Comparison of ENCODE assay signal across 11 cellular contexts in genomic region chr18:23864620-23865019, GRCh38.
DNase-seq lines count a peak whose midpoint lies in the region; ATAC-seq and TF ChIP-seq lines count a peak whose summit lies in the region.
"Had no signal": no experiment of that assay in that cellular context is flagged by ENCODE, and none has a peak within 500 bp of the region (broad histone marks: within the 10 kb centered on the region; RNA-seq: fewer than 3 reads in every experiment).

No MANE protein-coding gene starts in this region.

- no peaks in the 10 kb centered on the region for H3K4me1 ChIP-seq in Caco-2

- H3K4me3 ChIP-seq in Caco-2 (ENCODE audit: low read depth, low read length), result no peak overlapping the region
- H3K4me3 ChIP-seq: heart left ventricle, K562 had no signal

- ATAC-seq in T-helper 17 cell, result peak; percentile 87
- peak; percentile 55 for ATAC-seq in activated naive CD8-positive, alpha-beta T cell treated with anti-CD3 and anti-CD28 coated beads, Interleukin-2, amount 50 U/mL, for 24 hours
- ATAC-seq: heart left ventricle, K562 had no signal

- H3K4me1 Mint-ChIP-seq in T-helper 17 cell (peaks cover 42% of the 10 kb centered on the region), Caco-2 (ENCODE audit: low read depth, unreplicated experiment) (no peaks in the 10 kb centered on the region), MCF 10A (ENCODE audit: insufficient read depth, unreplicated experiment) (no peaks in the 10 kb centered on the region)
- peaks cover 68% of the 10 kb centered on the region for H3K4me1 Mint-ChIP-seq in activated naive CD8-positive, alpha-beta T cell treated with anti-CD3 and anti-CD28 coated beads, Interleukin-2, amount 50 U/mL, for 24 hours

- no peaks in the 10 kb centered on the region for H3K36me3 ChIP-seq in Caco-2 (ENCODE audit: control insufficient read depth, insufficient read depth, low read length)

- H3K27me3 Mint-ChIP-seq in T-helper 17 cell (no peaks in the 10 kb centered on the region), Caco-2 (ENCODE audit: insufficient read depth, unreplicated experiment) (no peaks in the 10 kb centered on the region), MCF 10A (ENCODE audit: insufficient read depth, unreplicated experiment) (no peaks in the 10 kb centered on the region)
- H3K27me3 Mint-ChIP-seq in activated naive CD8-positive, alpha-beta T cell treated with anti-CD3 and anti-CD28 coated beads, Interleukin-2, amount 50 U/mL, for 24 hours, result no peaks in the 10 kb centered on the region

- no peaks in the 10 kb centered on the region for H3K9me3 Mint-ChIP-seq in activated naive CD8-positive, alpha-beta T cell treated with anti-CD3 and anti-CD28 coated beads, Interleukin-2, amount 50 U/mL, for 24 hours
- no peaks in the 10 kb centered on the region for H3K9me3 Mint-ChIP-seq in Caco-2 (ENCODE audit: unreplicated experiment)
- no peaks in the 10 kb centered on the region for H3K9me3 Mint-ChIP-seq in MCF 10A (ENCODE audit: unreplicated experiment)

- no peaks in the 10 kb centered on the region for H3K36me3 Mint-ChIP-seq in T-helper 17 cell (ENCODE audit: low read depth)
- no peaks in the 10 kb centered on the region for H3K36me3 Mint-ChIP-seq in activated naive CD8-positive, alpha-beta T cell treated with anti-CD3 and anti-CD28 coated beads, Interleukin-2, amount 50 U/mL, for 24 hours (ENCODE audit: low read depth)
- H3K36me3 Mint-ChIP-seq in Caco-2 (ENCODE audit: insufficient read depth, unreplicated experiment), result peaks cover 20% of the 10 kb centered on the region
- peaks cover 17% of the 10 kb centered on the region for H3K36me3 Mint-ChIP-seq in MCF 10A (ENCODE audit: insufficient read depth, unreplicated experiment)

- no peaks in the 10 kb centered on the region for H3K27me3 ChIP-seq in Caco-2 (replicated peaks; ENCODE audit: control insufficient read depth, insufficient read depth, low read length)
- H3K27me3 ChIP-seq: heart left ventricle had no signal

- peak; percentile 23 for DNase-seq in stimulated activated CD4-positive, alpha-beta T cell treated with anti-CD3 and anti-CD28 coated beads, Interleukin-15, amount 100 ng/mL, for 24 hours
- DNase-seq in stimulated activated CD4-positive, alpha-beta T cell treated with anti-CD3 and anti-CD28 coated beads, Interleukin-12 subunit alpha, Interleukin-12 subunit beta, amount 100 ng/mL, for 4 hours, result no peak
- DNase-seq in T-helper 17 cell (peak in 1 of 3 donors; percentile 12), ureter (ENCODE audit: low spot score) (peak; percentile 39), Caco-2 (no peak), hypothalamus (lab: John Stamatoyannopoulos, UW) (no peak), MCF 10A (ENCODE audit: unreplicated experiment) (no peak)
- DNase-seq in activated naive CD8-positive, alpha-beta T cell treated with anti-CD3 and anti-CD28 coated beads, Interleukin-2, amount 50 U/mL, for 24 hours, result no peak
- DNase-seq: heart left ventricle, NCI-H446 had no signal

- BruUV-seq in Caco-2 (replicated peaks; lab: Mats Ljungman, UMichigan) (no TSS peak), MCF 10A (replicated peaks; lab: Mats Ljungman, UMichigan) (no TSS peak)

- CTCF ChIA-PET in Caco-2 (lab: Charles Lee) (no interaction called here), MCF 10A (lab: Yijun Ruan, JAX) (no interaction called here)

- POLR2A ChIA-PET in Caco-2 (lab: Charles Lee) (no interaction called here), MCF 10A (lab: Yijun Ruan, JAX) (interaction anchor here (1.1 kb wide), 1 partner anchor 25 kb away, joined by 3 read pairs; no protein-coding TSS in a partner anchor)

- no peak for TF ChIP-seq CTCF in Caco-2 (IDR thresholded peaks at IDR 0.05; ENCODE audit: insufficient read depth in 1 of 2, low read depth in 1 of 2, low read length in 1 of 2, severe bottlenecking in 1 of 2, unreplicated experiment in 1 of 2)
- no peak for TF ChIP-seq CTCF in MCF 10A (IDR thresholded peaks at IDR 0.05; ENCODE audit: unreplicated experiment)

- no peaks in the 10 kb centered on the region for H3K9me3 ChIP-seq in T-helper 17 cell (ENCODE audit: control insufficient read depth, low read length, poor library complexity, severe bottlenecking)
- H3K9me3 ChIP-seq in Caco-2, result no peaks in the 10 kb centered on the region
- H3K9me3 ChIP-seq: heart left ventricle had no signal

- H3K27ac Mint-ChIP-seq in T-helper 17 cell (peak overlapping the region; percentile 95), Caco-2 (ENCODE audit: unreplicated experiment) (no peak overlapping the region), MCF 10A (ENCODE audit: low read depth, unreplicated experiment) (no peak overlapping the region)
- H3K27ac Mint-ChIP-seq in activated naive CD8-positive, alpha-beta T cell treated with anti-CD3 and anti-CD28 coated beads, Interleukin-2, amount 50 U/mL, for 24 hours, result peak overlapping the region; percentile 79

- intact Hi-C loops in Caco-2 (cut with micrococcal nuclease; ENCODE audit: unreplicated experiment) (no loop called here), MCF 10A (cut with micrococcal nuclease) (no loop called here)

- no peak overlapping the region for H3K4me3 Mint-ChIP-seq in T-helper 17 cell
- H3K4me3 Mint-ChIP-seq in activated naive CD8-positive, alpha-beta T cell treated with anti-CD3 and anti-CD28 coated beads, Interleukin-2, amount 50 U/mL, for 24 hours, result no peak overlapping the region
- no peak overlapping the region for H3K4me3 Mint-ChIP-seq in Caco-2 (ENCODE audit: unreplicated experiment)
- no peak overlapping the region for H3K4me3 Mint-ChIP-seq in MCF 10A (ENCODE audit: unreplicated experiment)

Comparison
In these comparisons a context has a peak if more than half of its experiments do, and no peak if none do; other contexts are left out.
1. DNase-seq: peak in stimulated activated CD4-positive, alpha-beta T cell treated with anti-CD3 and anti-CD28 coated beads, Interleukin-15, amount 100 ng/mL, for 24 hours (single experiment) and ureter (single experiment); none in stimulated activated CD4-positive, alpha-beta T cell treated with anti-CD3 and anti-CD28 coated beads, Interleukin-12 subunit alpha, Interleukin-12 subunit beta, amount 100 ng/mL, for 4 hours (single experiment), activated naive CD8-positive, alpha-beta T cell treated with anti-CD3 and anti-CD28 coated beads, Interleukin-2, amount 50 U/mL, for 24 hours (single experiment), Caco-2 (0 of 2), hypothalamus (0 of 51) and MCF 10A (single experiment).
2. H3K27ac Mint-ChIP-seq: peak in T-helper 17 cell (single experiment) and activated naive CD8-positive, alpha-beta T cell treated with anti-CD3 and anti-CD28 coated beads, Interleukin-2, amount 50 U/mL, for 24 hours (single experiment); none in Caco-2 (single experiment) and MCF 10A (single experiment).